In genomic region chr14:102805454-102805891, GRCh38 we compare ENCODE assay signal across 7 cellular contexts. TPM values are rescaled to one million over a fixed set of nuclear protein-coding genes. Genes with fewer than 3 reads are reported as not detected.
DNase-seq lines count a peak whose midpoint lies in the region; ATAC-seq and TF ChIP-seq lines count a peak whose summit lies in the region.

No MANE protein-coding gene starts in this region.

- no peaks in the 10 kb centered on the region for H3K27me3 ChIP-seq in spleen (replicated peaks in 1 of 7)

- CTCF ChIA-PET in HEK293T (lab: Yijun Ruan, JAX), result no interaction called here

- H3K36me3 ChIP-seq in spleen, result no peaks in the 10 kb centered on the region

- H3K4me3 ChIP-seq in spleen, result peak overlapping the region in 2 of 8 donors; percentile 9 to 40

- intact Hi-C loops in spleen (cut with DNase I; ENCODE audit: low total_unique reads), result no loop called here

- peaks cover 25 to 87% (median 67%) of the 10 kb centered on the region in 6 donors for H3K4me1 ChIP-seq in spleen

- TF ChIP-seq POLR2A in spleen (IDR thresholded peaks at IDR 0.05), result no peak

- peak; percentile 47 for ATAC-seq in GM19438 (IDR thresholded peaks at IDR 0.05; ENCODE audit: low read depth, unreplicated experiment)

- DNase-seq in LHCN-M2 (ENCODE audit: low read depth) (peak; percentile 53), spleen (no peak), HEK293T (ENCODE audit: extremely low spot score) (no peak), iPS-NIHi11 (ENCODE audit: low spot score) (no peak)
- peak; percentile 18 for DNase-seq in activated effector memory CD4-positive, alpha-beta T cell treated with Interleukin-2 at 50 U/mL for 16 hours
- no peak for DNase-seq in effector CD4-positive, alpha-beta T cell

- TF ChIP-seq CTCF in spleen (IDR thresholded peaks at IDR 0.05 in 8 of 11, conservative IDR thresholded peaks at IDR 0.05 in 3 of 11), result no peak

- POLR2A ChIA-PET in HEK293T (lab: Yijun Ruan, JAX), result no interaction called here

- no peaks in the 10 kb centered on the region for H3K9me3 ChIP-seq in spleen

- 57 to 68% (median 61%) methylated on average over 8 of the region's 8 CpGs for WGBS in spleen, 5 donors

- peak overlapping the region; percentile 55 to 87 (median 75) for H3K27ac ChIP-seq in spleen

TF ChIP-seq in HEK293T, 16 proteins besides CTCF, POLR2A, EP300 and RAD21:
- TF ChIP-seq SUZ12 (IDR thresholded peaks at IDR 0.05) (no peak), ELF4 (IDR thresholded peaks at IDR 0.05) (no peak), L3MBTL2 (conservative IDR thresholded peaks at IDR 0.05) (no peak), PKNOX1 (IDR thresholded peaks at IDR 0.05) (no peak), CTBP1 (IDR thresholded peaks at IDR 0.05; ENCODE audit: borderline replicate concordance) (no peak)
TF ChIP-seq in HEK293T: peak in this region for 0.

RNA-seq across cellular contexts. Expression of gene TRAF3, which starts 28.2 kb away (rescaled TPM):
- total RNA-seq in LHCN-M2 (2014; rRNA removed) (15.9 and 17.0 TPM in 2 replicates), spleen (10 to 100 TPM; 32.8 to 61.5 (median 43.5) TPM)
- 10.5 TPM for polyA plus RNA-seq in LHCN-M2 (2012)
- polyA plus RNA-seq in spleen, result 10 to 100 TPM; 11.1 to 14.5 (median 12.0) TPM

Comparison
In these comparisons a context has a peak if more than half of its experiments do, and no peak if none do; other contexts are left out.
1. DNase-seq: peak in LHCN-M2 (single experiment) and activated effector memory CD4-positive, alpha-beta T cell treated with Interleukin-2 at 50 U/mL for 16 hours (single experiment); none in spleen (single experiment), HEK293T (single experiment), iPS-NIHi11 (single experiment) and effector CD4-positive, alpha-beta T cell (single experiment).